ENCODE assay signal across 1 cellular context in genomic region chr3:53250881-53251605, GRCh38.
TF ChIP-seq lines count a peak whose summit lies in the region.

No MANE protein-coding gene starts in this region.

TF ChIP-seq in K562, 482 proteins besides CTCF, POLR2A, EP300 and RAD21 (continued from another document):
- TF ChIP-seq PURB (CRISPR knock-in tag; IDR thresholded peaks at IDR 0.05; ENCODE audit: low read depth) (no peak), PPARD (CRISPR knock-in tag; IDR thresholded peaks at IDR 0.05) (no peak), GTF2F1 (IDR thresholded peaks at IDR 0.05; ENCODE audit: low read depth, low read length) (no peak)
